In the genomic region with DNA sequence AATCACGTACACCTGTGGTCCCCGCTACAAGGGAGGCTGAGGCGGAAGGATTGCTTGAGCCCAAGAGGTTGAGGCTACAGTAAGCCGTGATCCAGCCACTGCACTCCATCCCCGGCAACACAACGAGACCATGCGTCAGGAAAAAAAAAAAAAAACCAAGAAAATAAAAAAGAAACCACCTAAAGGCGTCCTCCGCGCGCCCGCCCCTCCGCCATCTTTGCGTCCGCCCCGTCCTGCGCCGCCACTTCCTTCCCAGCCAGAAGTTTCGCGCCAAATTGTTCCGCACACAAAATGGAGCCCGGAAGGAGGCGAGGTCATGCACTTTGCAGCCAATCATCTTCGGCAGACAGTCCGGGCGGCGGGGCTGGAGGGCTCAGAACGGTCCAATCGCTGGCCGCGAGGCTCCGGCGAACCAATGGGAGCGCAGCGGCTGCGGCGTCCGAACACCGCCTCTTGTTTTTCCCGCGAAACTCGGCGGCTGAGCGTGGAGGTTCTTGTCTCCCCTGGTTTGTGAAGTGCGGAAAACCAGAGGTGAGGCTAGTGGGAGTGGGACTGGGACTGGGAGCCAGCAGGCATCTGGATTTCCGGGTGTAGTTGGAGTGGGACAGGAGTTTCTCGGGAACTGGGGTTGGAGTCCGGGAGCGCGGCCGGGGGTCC, we compare ENCODE assay signal across 8 cellular contexts. TPM values are rescaled to one million over a fixed set of nuclear protein-coding genes. Genes with fewer than 3 reads are reported as not detected.
DNase-seq lines count a peak whose midpoint lies in the region; ATAC-seq, FAIRE-seq and TF ChIP-seq lines count a peak whose summit lies in the region.

TSS of gene MCM5 (plus strand) at position 463 of the 657 bp plus-strand sequence. CDS start 299 bp downstream, outside the sequence.

- POLR2A ChIA-PET in A673 (lab: Charles Lee; ENCODE audit: low non-redundant PET), result no interaction called here

- H3K27ac ChIP-seq in A673 (ENCODE audit: low read depth, low read length, poor library complexity, severe bottlenecking) (peak within 1 kb of the TSS; percentile 99), WERI-Rb-1 (peak within 1 kb of the TSS; percentile 92), small intestine (ENCODE audit: low read depth in 1 of 2, low read length in 1 of 2) (peak within 1 kb of the TSS in 1 of 2 donors; percentile 78)

- CTCF ChIA-PET in A673 (lab: Charles Lee), result no interaction called here

- intact Hi-C loops in A673 (cut with micrococcal nuclease; ENCODE audit: unreplicated experiment), result no loop called here

- no peaks in the 10 kb centered on the region for H3K27me3 ChIP-seq in A673 (replicated peaks; ENCODE audit: insufficient read depth, low read depth, low read length, poor library complexity)
- H3K27me3 ChIP-seq in WERI-Rb-1 (ENCODE audit: insufficient read depth, low read depth, severe bottlenecking), result no peaks in the 10 kb centered on the region
- no peaks in the 10 kb centered on the region for H3K27me3 ChIP-seq in bronchial epithelial cell (ENCODE audit: control insufficient read depth, insufficient read depth, low read length)
- H3K27me3 ChIP-seq in small intestine (ENCODE audit: control insufficient read depth in 2 of 2, insufficient read depth in 2 of 2, low read length in 2 of 2), result no peaks in the 10 kb centered on the region

- peak within 1 kb of the TSS; percentile 99 for H3K4me3 ChIP-seq in A673 (ENCODE audit: low read depth, low read length, poor library complexity, severe bottlenecking)
- peak within 1 kb of the TSS; percentile 75 for H3K4me3 ChIP-seq in WERI-Rb-1 (ENCODE audit: low read depth, low read length)
- peak within 1 kb of the TSS; percentile 89 for H3K4me3 ChIP-seq in bronchial epithelial cell (ENCODE audit: low read depth, low read length)
- peak within 1 kb of the TSS; percentile 90 to 91 for H3K4me3 ChIP-seq in small intestine (ENCODE audit: low read depth in 1 of 2, low read length in 2 of 2)

- no peaks in the 10 kb centered on the region for H3K9me3 ChIP-seq in A673 (ENCODE audit: low read depth, low read length, poor library complexity, severe bottlenecking)
- H3K9me3 ChIP-seq in WERI-Rb-1 (ENCODE audit: severe bottlenecking), result peaks cover 5% of the 10 kb centered on the region
- no peaks in the 10 kb centered on the region for H3K9me3 ChIP-seq in small intestine (ENCODE audit: control insufficient read depth, low read depth)

- BruUV-seq in A673 (replicated peaks; lab: Mats Ljungman, UMichigan), result no TSS peak

- ATAC-seq in GM18868 (IDR thresholded peaks at IDR 0.05; ENCODE audit: unreplicated experiment) (peak; percentile 98), HG03108 (IDR thresholded peaks at IDR 0.05; ENCODE audit: unreplicated experiment) (peak; percentile 92)

- peaks cover 24% of the 10 kb centered on the region for H3K4me1 ChIP-seq in A673 (ENCODE audit: insufficient read depth, low read length, poor library complexity, severe bottlenecking)
- no peaks in the 10 kb centered on the region for H3K4me1 ChIP-seq in small intestine (ENCODE audit: control insufficient read depth in 2 of 2, insufficient read depth in 1 of 2, low read depth in 1 of 2, low read length in 1 of 2)

- peak; percentile 99 for DNase-seq in A673 (ENCODE audit: low spot score)
- DNase-seq in NCI-H2196 treated with DMSO at 0.1 percent for 48 hours (lab: John Stamatoyannopoulos, UW; ENCODE audit: unreplicated experiment), result peak; percentile 88
- peak; percentile 98 for DNase-seq in WERI-Rb-1
- DNase-seq in bronchial epithelial cell (ENCODE audit: low read depth), result peak; percentile 92
- DNase-seq in iPS-NIHi11 (ENCODE audit: low spot score), result peak; percentile 100
- DNase-seq in small intestine, result peak; percentile 99

- H3K36me3 ChIP-seq in A673 (ENCODE audit: insufficient read depth, low read length, poor library complexity, severe bottlenecking) (peaks cover 38% of the 10 kb centered on the region), WERI-Rb-1 (peaks cover 39% of the 10 kb centered on the region), bronchial epithelial cell (ENCODE audit: control insufficient read depth, insufficient read depth, low read length) (peaks cover 5% of the 10 kb centered on the region), small intestine (ENCODE audit: control insufficient read depth in 2 of 2, insufficient read depth in 2 of 2, low read length in 2 of 2) (no peaks in the 10 kb centered on the region)

- FAIRE-seq in bronchial epithelial cell (lab: Jason Lieb, UNC) (no peak), small intestine (lab: Jason Lieb, UNC) (peak; percentile 36)

- 2 to 4% (median 3%) methylated on average over 51 of the region's 51 CpGs for WGBS in small intestine, 3 donors

- TF ChIP-seq CTCF in A673 (conservative IDR thresholded peaks at IDR 0.05; ENCODE audit: low read depth, low read length) (no peak), WERI-Rb-1 (IDR thresholded peaks at IDR 0.05; ENCODE audit: low read depth, low read length) (no peak), bronchial epithelial cell (IDR thresholded peaks at IDR 0.05; ENCODE audit: insufficient read depth, low read length, severe bottlenecking) (no peak)

RNA-seq across cellular contexts. Expression of gene MCM5, which starts in this region (rescaled TPM):
- total RNA-seq in A673 (2021), result 245 and 261 TPM in 2 replicates
- 6.6 and 6.7 TPM in 2 replicates for total RNA-seq in bronchial epithelial cell
- 10 to 100 TPM in 1 of 3 donors, 1 to 10 TPM in 2; 5.6 to 31.8 (median 6.5) TPM for polyA plus RNA-seq in small intestine

Comparison
In these comparisons a context has a peak if more than half of its experiments do, and no peak if none do; other contexts are left out.
1. RNA of gene MCM5 (total RNA-seq): 245 to 261 TPM in A673; 6.6 to 6.7 TPM in bronchial epithelial cell; every median in the first group is over 10 times any median in the second.
2. Peak in every context shown above with its lines, with median percentiles within 50 percentile points of each other: DNase-seq and H3K4me3 ChIP-seq.